Comparison of ENCODE assay signal across 27 cellular contexts in genomic region chr1:69947837-69948236, GRCh38.
DNase-seq lines count a peak whose midpoint lies in the region; ATAC-seq lines count a peak whose summit lies in the region.
"Had no signal": no experiment of that assay in that cellular context is flagged by ENCODE, and none has a peak within 500 bp of the region (broad histone marks: within the 10 kb centered on the region; RNA-seq: fewer than 3 reads in every experiment).

No MANE protein-coding gene starts in this region.

- no peak for ATAC-seq in GM18873 (IDR thresholded peaks at IDR 0.05; ENCODE audit: low FRiP score, unreplicated experiment)
- ATAC-seq: activated CD8-positive, alpha-beta T cell treated with anti-CD3 and anti-CD28 coated beads for 36 hours; HCT116; left lung; mucosa of descending colon; stimulated activated naive CD8-positive, alpha-beta T cell treated with anti-CD3 and anti-CD28 coated beads, Interleukin-15, Interleukin-2, amounts not matched to agents 100 U/mL and 50 U/mL, for 24 hours; WTC11 had no signal

- DNase-seq in H4 (ENCODE audit: low spot score) (peak; percentile 18), RKO (ENCODE audit: low spot score) (peak; percentile 22), epithelial cell of prostate (ENCODE audit: low read depth, low spot score) (peak; percentile 48), skeletal muscle cell (ENCODE audit: low read depth) (peak; percentile 18), GF-D8 (lab: John Stamatoyannopoulos, UW) (no peak), COR-L47 (lab: John Stamatoyannopoulos, UW) (no peak)
- DNase-seq: activated CD8-positive, alpha-beta T cell treated with anti-CD3 and anti-CD28 coated beads for 36 hours; activated naive CD4-positive, alpha-beta T cell; activated T-cell treated with anti-CD3 and anti-CD28 coated beads, Interleukin-2, amount 50 U/mL, for 1 hour; amygdala; CD4-positive, alpha-beta memory T cell; DND-41; esophagus squamous epithelium; left lung; mucosa of descending colon; NCI-H1105 treated with DMSO at 0.1 percent for 48 hours; NCI-H2171; NCI-H774; OCI-M1; stimulated activated CD4-positive, alpha-beta T cell treated with anti-CD3 and anti-CD28 coated beads, Interleukin-2, amount 100 ng/mL, for 48 hours; stimulated activated naive CD8-positive, alpha-beta T cell treated with anti-CD3 and anti-CD28 coated beads, Interleukin-15, Interleukin-2, amounts not matched to agents 100 U/mL and 50 U/mL, for 24 hours; tibial artery had no signal

- no peak overlapping the region for H3K27ac ChIP-seq in epithelial cell of prostate
- H3K27ac ChIP-seq: esophagus squamous epithelium, left lung, neural progenitor cell, skin epidermis, tibial artery had no signal

- H3K4me3 ChIP-seq in skeletal muscle cell (ENCODE audit: low read depth, low read length): no peak overlapping the region
- H3K4me3 ChIP-seq: esophagus squamous epithelium, left lung, mucosa of descending colon, neural progenitor cell, skin epidermis, tibial artery had no signal

Comparison
In these comparisons a context has a peak if more than half of its experiments do, and no peak if none do; other contexts are left out.
1. DNase-seq: peak in H4 (single experiment), RKO (single experiment), epithelial cell of prostate (single experiment) and skeletal muscle cell (single experiment); none in GF-D8 (single experiment) and COR-L47 (single experiment).